In genomic region chr19:18097217-18097992, GRCh38 we compare ENCODE assay signal across 8 cellular contexts. TPM values are rescaled to one million over a fixed set of nuclear protein-coding genes. Genes with fewer than 3 reads are reported as not detected.
DNase-seq lines count a peak whose midpoint lies in the region; ATAC-seq and TF ChIP-seq lines count a peak whose summit lies in the region.

Gene MAST3 (plus strand): TSS chr19:18097778. CDS start chr19:18097793, 15 bp downstream.

- H3K4me3 Mint-ChIP-seq in CD14-positive monocyte (peak within 1 kb of the TSS; percentile 81 to 90), glutamatergic neuron (ENCODE audit: unreplicated experiment) (peak within 1 kb of the TSS; percentile 70), osteocyte (ENCODE audit: unreplicated experiment) (peak within 1 kb of the TSS; percentile 57)
- peak within 1 kb of the TSS; percentile 83 for H3K4me3 Mint-ChIP-seq in activated naive CD4-positive, alpha-beta T cell treated with anti-CD3 and anti-CD28 coated beads, Interleukin-2, amount 10 ng/mL, durations not matched to agents 7 days and 5 days

- H3K36me3 ChIP-seq in HUES64 (ENCODE audit: insufficient read depth, low read length) (no peaks in the 10 kb centered on the region), thoracic aorta (no peaks in the 10 kb centered on the region)

- DNase-seq in CD14-positive monocyte (ENCODE audit: low spot score) (peak; percentile 86), SKM-1 (lab: John Stamatoyannopoulos, UW; ENCODE audit: unreplicated experiment) (peak; percentile 65), glutamatergic neuron (peak; percentile 89), osteocyte (ENCODE audit: extremely low spot score, unreplicated experiment) (peak; percentile 89), thoracic aorta (ENCODE audit: low spot score) (no peak)
- peak; percentile 95 for DNase-seq in activated naive CD4-positive, alpha-beta T cell treated with anti-CD3 and anti-CD28 coated beads, Interleukin-2, amount 10 ng/mL, durations not matched to agents 7 days and 5 days

- H3K36me3 Mint-ChIP-seq in CD14-positive monocyte, result peaks cover 4 to 12% of the 10 kb centered on the region in 2 donors
- peaks cover 2% of the 10 kb centered on the region for H3K36me3 Mint-ChIP-seq in activated naive CD4-positive, alpha-beta T cell treated with anti-CD3 and anti-CD28 coated beads, Interleukin-2, amount 10 ng/mL, durations not matched to agents 7 days and 5 days
- no peaks in the 10 kb centered on the region for H3K36me3 Mint-ChIP-seq in glutamatergic neuron (ENCODE audit: unreplicated experiment)
- no peaks in the 10 kb centered on the region for H3K36me3 Mint-ChIP-seq in osteocyte (ENCODE audit: unreplicated experiment)

- H3K27ac ChIP-seq in HUES64 (ENCODE audit: low read depth, low read length) (no peak within 1 kb of the TSS), thoracic aorta (peak within 1 kb of the TSS in 1 of 2 donors; percentile 15)

- WGBS in HUES64, result 24% methylated on average over 54 of the region's 54 CpGs

- H3K9ac ChIP-seq in HUES64 (ENCODE audit: low read depth, low read length), result 0 out of 2 replicates have a peak within 1 kb of the TSS, but pooled peaks have one; percentile 21

- H3K27ac Mint-ChIP-seq in CD14-positive monocyte (peak within 1 kb of the TSS in 5 of 7 donors; percentile 12 to 73 (median 62)), glutamatergic neuron (ENCODE audit: unreplicated experiment) (no peak within 1 kb of the TSS), osteocyte (ENCODE audit: unreplicated experiment) (no peak within 1 kb of the TSS)
- peak within 1 kb of the TSS; percentile 67 for H3K27ac Mint-ChIP-seq in activated naive CD4-positive, alpha-beta T cell treated with anti-CD3 and anti-CD28 coated beads, Interleukin-2, amount 10 ng/mL, durations not matched to agents 7 days and 5 days

- intact Hi-C loops in CD14-positive monocyte (cut with micrococcal nuclease), result no loop called here

- H3K4me1 ChIP-seq in HUES64 (ENCODE audit: insufficient read depth, low read length) (peaks cover 8% of the 10 kb centered on the region), thoracic aorta (ENCODE audit: control insufficient read depth in 1 of 2, low read depth in 2 of 2) (peaks cover 16 to 48% of the 10 kb centered on the region in 2 donors)

- TF ChIP-seq CTCF in CD14-positive monocyte (IDR thresholded peaks at IDR 0.05) (no peak), glutamatergic neuron (IDR thresholded peaks at IDR 0.05; ENCODE audit: partially characterized antibody, unreplicated experiment) (no peak), osteocyte (IDR thresholded peaks at IDR 0.05) (no peak), thoracic aorta (IDR thresholded peaks at IDR 0.05) (no peak)

- H3K4me3 ChIP-seq in HUES64 (ENCODE audit: low read length) (peak within 1 kb of the TSS; percentile 58), thoracic aorta (peak within 1 kb of the TSS; percentile 77)

- H3K9me3 ChIP-seq in HUES64 (ENCODE audit: insufficient read depth, low read depth, low read length), result no peaks in the 10 kb centered on the region
- H3K9me3 ChIP-seq in thoracic aorta, result no peaks in the 10 kb centered on the region

- CTCF ChIA-PET in activated naive CD4-positive, alpha-beta T cell treated with anti-CD3 and anti-CD28 coated beads, Interleukin-2, amount 10 ng/mL, durations not matched to agents 7 days and 5 days (lab: Charles Lee), result interaction anchor here (0.6 to 2.2 kb wide), 3 partner anchors 11 to 71 kb away, joined by 3 to 4 read pairs (median 4); partner anchors contain the start of gene IL12RB1

- H3K9me3 Mint-ChIP-seq in CD14-positive monocyte, result peaks cover 0 to 7% (median 0%) of the 10 kb centered on the region in 7 donors
- no peaks in the 10 kb centered on the region for H3K9me3 Mint-ChIP-seq in activated naive CD4-positive, alpha-beta T cell treated with anti-CD3 and anti-CD28 coated beads, Interleukin-2, amount 10 ng/mL, durations not matched to agents 7 days and 5 days
- H3K9me3 Mint-ChIP-seq in glutamatergic neuron (ENCODE audit: unreplicated experiment), result peaks cover 4% of the 10 kb centered on the region
- H3K9me3 Mint-ChIP-seq in osteocyte (ENCODE audit: unreplicated experiment), result no peaks in the 10 kb centered on the region

- peaks cover 20% of the 10 kb centered on the region for H3K27me3 ChIP-seq in HUES64 (ENCODE audit: insufficient read depth, low read length)
- H3K27me3 ChIP-seq in thoracic aorta (replicated peaks; ENCODE audit: insufficient read depth), result no peaks in the 10 kb centered on the region

- ATAC-seq in GM19455 (IDR thresholded peaks at IDR 0.05; ENCODE audit: unreplicated experiment) (peak; percentile 54), thoracic aorta (ENCODE audit: insufficient number of reproducible peaks, low FRiP score, low read depth) (peak; percentile 63)

- peaks cover 10 to 20% (median 16%) of the 10 kb centered on the region in 3 donors for H3K27me3 Mint-ChIP-seq in CD14-positive monocyte (ENCODE audit: low read depth in 3 of 3)
- peaks cover 34% of the 10 kb centered on the region for H3K27me3 Mint-ChIP-seq in activated naive CD4-positive, alpha-beta T cell treated with anti-CD3 and anti-CD28 coated beads, Interleukin-2, amount 10 ng/mL, durations not matched to agents 7 days and 5 days
- peaks cover 4% of the 10 kb centered on the region for H3K27me3 Mint-ChIP-seq in glutamatergic neuron (ENCODE audit: unreplicated experiment)
- H3K27me3 Mint-ChIP-seq in osteocyte (ENCODE audit: unreplicated experiment), result peaks cover 27% of the 10 kb centered on the region

- H3K4me1 Mint-ChIP-seq in CD14-positive monocyte, result peaks cover 39% of the 10 kb centered on the region
- peaks cover 49% of the 10 kb centered on the region for H3K4me1 Mint-ChIP-seq in activated naive CD4-positive, alpha-beta T cell treated with anti-CD3 and anti-CD28 coated beads, Interleukin-2, amount 10 ng/mL, durations not matched to agents 7 days and 5 days
- H3K4me1 Mint-ChIP-seq in glutamatergic neuron (ENCODE audit: low read depth, unreplicated experiment), result peaks cover 2% of the 10 kb centered on the region
- peaks cover 22% of the 10 kb centered on the region for H3K4me1 Mint-ChIP-seq in osteocyte (ENCODE audit: unreplicated experiment)

RNA-seq across cellular contexts. Expression of gene MAST3, which starts in this region (rescaled TPM):
- 10 to 100 TPM in 1 of 2 donors, 1 to 10 TPM in 1; 6.8 to 12.4 TPM for polyA plus RNA-seq in CD14-positive monocyte
- polyA plus RNA-seq in HUES64 (2013, experiment 1 of 2), result 3.8 TPM
- 4.2 TPM for polyA plus RNA-seq in HUES64 (2013, experiment 2 of 2)
- total RNA-seq in glutamatergic neuron (ENCODE audit: unreplicated experiment) (16.6 TPM), osteocyte (7.6 and 8.0 TPM in 2 replicates), thoracic aorta (10 to 100 TPM; 18.7 to 27.8 TPM)

Comparison
In these comparisons a context has a peak if more than half of its experiments do, and no peak if none do; other contexts are left out.
1. H3K27ac Mint-ChIP-seq: peak in CD14-positive monocyte (5 of 7) and activated naive CD4-positive, alpha-beta T cell treated with anti-CD3 and anti-CD28 coated beads, Interleukin-2, amount 10 ng/mL, durations not matched to agents 7 days and 5 days (single experiment); none in glutamatergic neuron (single experiment) and osteocyte (single experiment).
2. Peak in every context shown above with its lines, with median percentiles within 50 percentile points of each other: H3K4me3 Mint-ChIP-seq.